ENCODE assay signal across 8 cellular contexts in genomic region chr16:5097470-5098220, GRCh38. TPM values are rescaled to one million over a fixed set of nuclear protein-coding genes. Genes with fewer than 3 reads are reported as not detected.
DNase-seq lines count a peak whose midpoint lies in the region; ATAC-seq, FAIRE-seq and TF ChIP-seq lines count a peak whose summit lies in the region.
"Not testable (repeated sequence)": the region's sequence is repeated elsewhere in the genome, so short reads cannot be mapped to it uniquely, and the experiment has no call there.

TSS of gene EEF2KMT (minus strand) at chr16:5097795. CDS start at chr16:5097739, 56 bp downstream.

- in situ Hi-C loops in HepG2 (cut with HindIII; ENCODE audit: extremely low pct_ligation_motif_present, low pct_unique_long_range_greater_than_20kb): not testable (repeated sequence)

- peak within 1 kb of the TSS; percentile 65 for H3K27ac ChIP-seq in HepG2 (ENCODE audit: extremely low read length, insufficient read depth, low read length)

- not testable (repeated sequence) for BruUV-seq in HepG2 (replicated peaks; lab: Mats Ljungman, UMichigan)

- POLR2A ChIA-PET in BJ (lab: Charles Lee) (interaction anchor here (0.6 kb wide), 1 partner anchor 1552 kb away, joined by 4 read pairs; no protein-coding TSS in a partner anchor), HepG2 (lab: Yijun Ruan, JAX) (interaction anchor here (0.6 to 2.6 kb wide), 21 partner anchors 8 to 481 kb away, joined by 3 to 26 read pairs (median 5); partner anchors contain the start of genes ALG1, ANKS3, DNAAF8 and NAGPA)

- not testable (repeated sequence) for H3K36me3 ChIP-seq in BJ (ENCODE audit: control insufficient read depth, insufficient read depth, low read length); HepG2 (replicated peaks in 1 of 2; ENCODE audit: control insufficient read depth in 1 of 2, insufficient read depth in 2 of 2, low read length in 2 of 2)

- H3K4me3 ChIP-seq in BJ (ENCODE audit: low read depth, low read length) (peak within 1 kb of the TSS; percentile 74), HepG2 (replicated peaks in 1 of 3; ENCODE audit: insufficient read depth in 1 of 3, low read depth in 2 of 3, low read length in 3 of 3) (peak within 1 kb of the TSS; percentile 68 to 89 (median 84))

- peak in 1 of 2 experiments; percentile 52; a peak in 1 of 4 replicates for TF ChIP-seq POLR2A in HepG2 (IDR thresholded peaks at IDR 0.05; ENCODE audit: insufficient read depth in 1 of 2, low read depth in 2 of 2, low read length in 2 of 2)

- H4K20me1 ChIP-seq in HepG2 (ENCODE audit: insufficient read depth, low read length): not testable (repeated sequence)

- not testable (repeated sequence) for H3K9me3 ChIP-seq in HepG2 (ENCODE audit: low read length)

- H3K4me2 ChIP-seq in HepG2 (ENCODE audit: low read depth, low read length): peak within 1 kb of the TSS; percentile 84

- H3K9ac ChIP-seq in HepG2 (ENCODE audit: insufficient read depth, low read depth, low read length): peak within 1 kb of the TSS; percentile 85

- WGBS in HepG2 (ENCODE audit: low lambda C conversion rate): 1% methylated on average over 27 of the region's 67 CpGs

- peaks cover 31% of the 10 kb centered on the region for H3K4me1 ChIP-seq in HepG2 (ENCODE audit: insufficient read depth, low read length)

- not testable (repeated sequence) for TF ChIP-seq CTCF in BJ (IDR thresholded peaks at IDR 0.05; ENCODE audit: insufficient read depth, low read depth, low read length)
- peak; percentile 75 for TF ChIP-seq CTCF in HepG2 (CRISPR knock-in tag; IDR thresholded peaks at IDR 0.05)

- FAIRE-seq in HepG2 (lab: Jason Lieb, UNC): peak; percentile 66

- ATAC-seq in GM19395 (IDR thresholded peaks at IDR 0.05; ENCODE audit: unreplicated experiment): peak; percentile 92
- ATAC-seq in HG03558 (IDR thresholded peaks at IDR 0.05; ENCODE audit: extremely low read depth, unreplicated experiment): peak; percentile 49
- ATAC-seq in HepG2: peak; percentile 99

- peak; percentile 67 for TF ChIP-seq RAD21 in HepG2 (CRISPR knock-in tag; IDR thresholded peaks at IDR 0.05)

- not testable (repeated sequence) for TF ChIP-seq EP300 in HepG2 (IDR thresholded peaks at IDR 0.05; ENCODE audit: low read depth in 2 of 2, low read length in 2 of 2)
- peak; percentile 37; the same call in 1 of the 2 replicates for TF ChIP-seq EP300 in HepG2 (CRISPR knock-in tag; IDR thresholded peaks at IDR 0.05; ENCODE audit: borderline replicate concordance)

- DNase-seq in BJ (ENCODE audit: low read depth): peak; percentile 97
- peak; percentile 96 for DNase-seq in NCI-H748 (lab: John Stamatoyannopoulos, UW; ENCODE audit: unreplicated experiment)
- peak; percentile 80 for DNase-seq in activated CD4-positive, alpha-beta T cell treated with anti-CD3 and anti-CD28 coated beads, Interleukin-2, amount 50 U/mL, for 1 hour
- peak; percentile 96 to 100 for DNase-seq in dermis microvascular lymphatic vessel endothelial cell (ENCODE audit: low read depth in 2 of 2)
- DNase-seq in HepG2 (ENCODE audit: low spot score): peak; percentile 100
- peak; percentile 86 for DNase-seq in stimulated activated CD4-positive, alpha-beta T cell treated with anti-CD3 and anti-CD28 coated beads, Interleukin-2, amount 100 ng/mL, for 4 hours (ENCODE audit: low read depth)

- intact Hi-C loops in HepG2 (cut with micrococcal nuclease; ENCODE audit: unreplicated experiment): loop anchor here (1.0 to 5.0 kb wide), 3 partner anchors 47 to 140 kb away; partner anchors contain the start of gene SEC14L5

- not testable (repeated sequence) for H2AFZ ChIP-seq in HepG2 (ENCODE audit: low read length)

- H3K79me2 ChIP-seq in HepG2 (ENCODE audit: insufficient read depth, low read length): not testable (repeated sequence)

- H3K27me3 ChIP-seq in BJ (ENCODE audit: control insufficient read depth, insufficient read depth, low read length); HepG2 (ENCODE audit: control insufficient read depth in 1 of 2, insufficient read depth in 2 of 2, low read length in 2 of 2): not testable (repeated sequence)

- CTCF ChIA-PET in BJ (lab: Yijun Ruan, JAX); HepG2 (lab: Yijun Ruan, JAX; ENCODE audit: low intra/inter-chr PET ratio, low total read pairs): not testable (repeated sequence)

TF ChIP-seq in HepG2, 621 proteins besides CTCF, POLR2A, EP300 and RAD21 (continues in another document):
- not testable (repeated sequence) for TF ChIP-seq HNF1A (IDR thresholded peaks at IDR 0.05; ENCODE audit: low read depth)
- peak; percentile 78 for TF ChIP-seq HNF1A (CRISPR knock-in tag; IDR thresholded peaks at IDR 0.05; ENCODE audit: borderline replicate concordance)
- TF ChIP-seq, protein P1, sequence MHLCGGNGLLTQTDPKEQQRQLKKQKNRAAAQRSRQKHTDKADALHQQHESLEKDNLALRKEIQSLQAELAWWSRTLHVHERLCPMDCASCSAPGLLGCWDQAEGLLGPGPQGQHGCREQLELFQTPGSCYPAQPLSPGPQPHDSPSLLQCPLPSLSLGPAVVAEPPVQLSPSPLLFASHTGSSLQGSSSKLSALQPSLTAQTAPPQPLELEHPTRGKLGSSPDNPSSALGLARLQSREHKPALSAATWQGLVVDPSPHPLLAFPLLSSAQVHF (CRISPR knock-in tag; IDR thresholded peaks at IDR 0.05): peak; percentile 87; the same call in 1 of the 2 replicates

RNA-seq across cellular contexts. Expression of gene EEF2KMT, which starts in this region (rescaled TPM):
- polyA plus RNA-seq in BJ (2011; rRNA removed) (6.5 and 8.5 TPM in 2 replicates), HepG2 (2011; rRNA removed) (10.7 and 16.4 TPM in 2 replicates)
- polyA minus RNA-seq in BJ (2011; rRNA and poly(A)+ RNA removed): 5.8 and 8.4 TPM in 2 replicates
- total RNA-seq in dermis microvascular lymphatic vessel endothelial cell (6.4 and 11.0 TPM in 2 replicates), HepG2 (2016; rRNA removed; fragmentation: Illumina TruSeq; extraction: Trizol) (26.9 and 33.3 TPM in 2 replicates)
- total RNA-seq in HepG2 (2016; cell fraction: cytosol; rRNA removed; fragmentation: Illumina TruSeq; extraction: Trizol; ENCODE audit: low read depth): 23.3 and 24.2 TPM in 2 replicates
- 26.7 and 30.7 TPM in 2 replicates for total RNA-seq in HepG2 (2016; cell fraction: insoluble cytoplasmic fraction; rRNA removed; fragmentation: Illumina TruSeq; extraction: Trizol)
- total RNA-seq in HepG2 (2016; cell fraction: membrane; rRNA removed; fragmentation: Illumina TruSeq; extraction: Trizol): 31.8 and 38.4 TPM in 2 replicates
- 15.9 and 16.1 TPM in 2 replicates for total RNA-seq in HepG2 (2016; cell fraction: nucleus; rRNA removed; fragmentation: Illumina TruSeq; extraction: Trizol)
- 8.7 and 11.7 TPM in 2 replicates for polyA plus RNA-seq in HepG2 (2011; cell fraction: cytosol; rRNA removed)
- 16.8 and 18.0 TPM in 2 replicates for polyA plus RNA-seq in HepG2 (2011; cell fraction: nucleus; rRNA removed)
- 14.7 and 16.8 TPM in 2 replicates for polyA plus RNA-seq in HepG2 (2012)
- 29.8 and 33.9 TPM in 2 replicates for polyA plus RNA-seq in HepG2 (2016; cell fraction: cytosol; fragmentation: Illumina TruSeq; extraction: Trizol; ENCODE audit: low read depth)
- polyA plus RNA-seq in HepG2 (2016; cell fraction: insoluble cytoplasmic fraction; fragmentation: Illumina TruSeq; extraction: Trizol; ENCODE audit: low read depth): 34.1 and 37.4 TPM in 2 replicates
- 33.8 and 34.3 TPM in 2 replicates for polyA plus RNA-seq in HepG2 (2016; cell fraction: membrane; fragmentation: Illumina TruSeq; extraction: Trizol; ENCODE audit: low read depth)
- 21.5 and 26.9 TPM in 2 replicates for polyA plus RNA-seq in HepG2 (2016; cell fraction: nucleus; fragmentation: Illumina TruSeq; extraction: Trizol; ENCODE audit: insufficient read depth, low read depth)
- polyA minus RNA-seq in HepG2 (2011; rRNA and poly(A)+ RNA removed; ENCODE audit: low replicate concordance): 20.0 and 23.0 TPM in 2 replicates
- polyA minus RNA-seq in HepG2 (2011; cell fraction: cytosol; rRNA and poly(A)+ RNA removed): 6.0 and 6.5 TPM in 2 replicates
- 10.3 and 11.7 TPM in 2 replicates for polyA minus RNA-seq in HepG2 (2011; cell fraction: nucleus; rRNA and poly(A)+ RNA removed)

Comparison
In these comparisons a context has a peak if more than half of its experiments do, and no peak if none do; other contexts are left out.
1. Peak in every context shown above with its lines: DNase-seq, ATAC-seq, H3K4me3 ChIP-seq and H3K27ac ChIP-seq.
2. ATAC-seq: peak in every context shown above with its lines; median percentile 99 in HepG2; 92 in GM19395; 49 in HG03558.